In the genomic region with DNA sequence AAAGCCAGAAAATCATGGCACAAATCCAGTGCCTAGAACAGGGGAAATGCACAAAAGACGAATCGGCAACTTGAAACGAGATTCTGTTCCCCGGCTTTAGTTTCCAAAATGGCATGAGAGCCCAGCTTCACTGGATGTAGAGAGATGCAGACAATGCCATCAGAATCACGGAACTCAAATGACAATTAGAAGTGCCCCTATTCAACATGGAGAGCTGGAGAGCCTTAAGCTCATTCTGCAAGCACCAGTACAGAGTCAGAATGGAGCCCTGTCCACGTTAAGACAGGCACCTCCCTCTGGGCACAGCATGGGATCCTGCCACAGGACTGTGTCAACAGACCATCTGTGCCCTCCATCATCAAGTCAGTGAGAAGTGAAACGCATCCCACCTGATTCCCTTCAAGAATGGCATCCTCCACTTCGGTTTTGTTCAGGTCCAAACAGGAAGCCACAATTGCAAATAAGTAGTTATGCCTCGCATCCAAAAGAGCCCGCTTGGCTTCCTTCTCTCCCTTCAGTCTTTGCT, we compare ENCODE assay signal across 21 cellular contexts. TPM values are rescaled to one million over a fixed set of nuclear protein-coding genes. Genes with fewer than 3 reads are reported as not detected.
DNase-seq lines count a peak whose midpoint lies in the region; ATAC-seq lines count a peak whose summit lies in the region.
"Had no signal": no experiment of that assay in that cellular context is flagged by ENCODE, and none has a peak within 500 bp of the region (broad histone marks: within the 10 kb centered on the region; RNA-seq: fewer than 3 reads in every experiment).

No MANE protein-coding gene starts in this region.

- in situ Hi-C loops in G401 (cut with HindIII; ENCODE audit: low sequenced_read_pairs): no loop called here

- ATAC-seq in HG02885 (IDR thresholded peaks at IDR 0.05; ENCODE audit: poor library complexity, unreplicated experiment) (no peak), GM21717 (IDR thresholded peaks at IDR 0.05; ENCODE audit: unreplicated experiment) (no peak)
- ATAC-seq: psoas muscle; stimulated activated naive B cell treated with anti-CD40 and anti-IgM and Interleukin-4, amounts not matched to agents 10 μg/mL and 1 μg/mL and 100 μg/mL, for 72 hours had no signal

- peak; percentile 93 for DNase-seq in G401 (ENCODE audit: low spot score)
- DNase-seq in NCI-H1694 (lab: John Stamatoyannopoulos, UW): peak; percentile 38
- DNase-seq in NCI-H524 treated with DMSO at 0.1 percent for 48 hours (lab: John Stamatoyannopoulos, UW): peak; percentile 44
- peak; percentile 65 for DNase-seq in cerebellum (ENCODE audit: low spot score)
- no peak for DNase-seq in A172 (ENCODE audit: low spot score)
- DNase-seq: activated CD4-positive, alpha-beta T cell treated with anti-CD3 and anti-CD28 coated beads, Interleukin-2, amount 10 ng/mL, durations not matched to agents 7 days and 5 days; activated CD8-positive, alpha-beta memory T cell treated with anti-CD3 and anti-CD28 coated beads, Interleukin-2, amount 50 U/mL, for 4 hours; activated naive CD8-positive, alpha-beta T cell treated with anti-CD3 and anti-CD28 coated beads for 36 hours; CD4-positive, alpha-beta T cell; DMS53; H7; left ventricle myocardium inferior; NCI-H510A treated with DMSO at 0.1 percent for 48 hours; psoas muscle; Right ventricle myocardium superior; stimulated activated naive B cell treated with anti-CD40 and anti-IgM and Interleukin-4, amounts not matched to agents 10 μg/mL and 1 μg/mL and 100 μg/mL, for 72 hours; SW 1271 had no signal

RNA-seq across cellular contexts. Expression of gene DNAH5, which starts 13.7 kb away (rescaled TPM):
- total RNA-seq in G401 (2014; rRNA removed; shearing (Covaris generic)): 0.86 and 2.4 TPM in 2 replicates
- 2.6 TPM for total RNA-seq in cerebellum
- 2.1 and 2.2 TPM in 2 replicates for total RNA-seq in A172 (2014; rRNA removed; shearing (Covaris generic))
- total RNA-seq: activated CD4-positive, alpha-beta T cell treated with anti-CD3 and anti-CD28 coated beads, Interleukin-2, amount 10 ng/mL, durations not matched to agents 7 days and 5 days; activated naive CD8-positive, alpha-beta T cell treated with anti-CD3 and anti-CD28 coated beads for 36 hours; activated T-helper 2 cell treated with anti-CD3 and anti-CD28 coated beads, Interferon-gamma antibody, Interleukin-2, Interleukin-4, amounts not matched to agents 10 μg/mL and 5 μg/mL and 100 μg/mL, durations not matched to agents 14 hours and 24 hours and 36 hours; CD4-positive, alpha-beta T cell; mononuclear cell had no signal
